ENCODE assay signal across 36 cellular contexts in the genomic region with DNA sequence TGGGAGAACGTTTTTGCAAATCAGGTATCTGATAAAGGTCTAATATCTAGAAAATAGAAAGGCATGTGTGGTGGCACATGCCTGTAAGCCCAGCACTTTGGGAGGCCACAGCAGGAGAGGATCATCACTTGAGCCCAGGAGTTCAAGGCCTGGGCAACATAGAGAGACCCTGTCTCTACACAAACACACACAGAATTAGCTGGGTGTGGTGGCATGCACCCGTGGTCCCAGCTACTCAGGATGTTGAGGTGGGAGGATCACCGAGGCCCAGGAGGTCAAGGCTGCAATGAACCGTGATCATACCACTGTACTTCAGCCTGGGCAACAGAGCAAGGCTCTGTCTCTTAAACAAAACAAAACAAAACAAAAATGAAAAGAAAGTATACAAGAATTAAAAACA. TPM values are rescaled to one million over a fixed set of nuclear protein-coding genes. Genes with fewer than 3 reads are reported as not detected.
"Had no signal": no experiment of that assay in that cellular context is flagged by ENCODE, and none has a peak within 500 bp of the region (broad histone marks: within the 10 kb centered on the region; RNA-seq: fewer than 3 reads in every experiment).

No MANE protein-coding gene starts in this region.

- H3K4me3 ChIP-seq: adrenal gland, ascending aorta, body of pancreas, breast epithelium, cardiac muscle cell had no signal

- H3K36me3 ChIP-seq: adrenal gland, breast epithelium had no signal

- ATAC-seq: activated naive CD4-positive, alpha-beta T cell treated with anti-CD3 and anti-CD28 coated beads, Interleukin-2, amount 50 U/mL, for 72 hours; activated naive CD8-positive, alpha-beta T cell treated with anti-CD3 and anti-CD28 coated beads, Interleukin-2, amount 50 U/mL, for 24 hours; activated T-cell treated with anti-CD3 and anti-CD28 coated beads, Interleukin-2, amount 50 U/mL, for 4 hours; activated T-cell treated with anti-CD3 and anti-CD28 coated beads, Interleukin-2, amount 50 U/mL, for 72 hours; activated T-helper 17 cell treated with anti-CD3 and anti-CD28 coated beads, Interleukin-2, amount 50 U/mL, for 72 hours; body of pancreas had no signal

- H3K27me3 ChIP-seq: adrenal gland, ascending aorta, body of pancreas, brain microvascular endothelial cell, breast epithelium, cardiac muscle cell had no signal

- H3K9me3 ChIP-seq: adrenal gland, ascending aorta, body of pancreas, breast epithelium had no signal

- FAIRE-seq: astrocyte, bronchial epithelial cell had no signal

- H3K27ac ChIP-seq: adrenal gland, ascending aorta, body of pancreas, brain microvascular endothelial cell, breast epithelium, cardiac muscle cell had no signal

- DNase-seq: activated effector memory CD4-positive, alpha-beta T cell treated with anti-CD3 and anti-CD28 coated beads, Interleukin-2, amount 50 U/mL, for 16 hours; activated effector memory CD4-positive, alpha-beta T cell treated with Interleukin-2 at 50 U/mL for 16 hours; activated gamma-delta T cell; activated gamma-delta T cell treated with Interleukin-2 at 50 U/mL for 16 hours; activated naive CD4-positive, alpha-beta T cell; activated naive CD4-positive, alpha-beta T cell treated with anti-CD3 and anti-CD28 coated beads for 36 hours; activated naive CD4-positive, alpha-beta T cell treated with anti-CD3 and anti-CD28 coated beads, Interleukin-2, amount 10 ng/mL, durations not matched to agents 7 days and 5 days; activated naive CD4-positive, alpha-beta T cell treated with anti-CD3 and anti-CD28 coated beads, Interleukin-2, amount 50 U/mL, for 16 hours; activated naive CD4-positive, alpha-beta T cell treated with Interleukin-2 at 50 U/mL for 16 hours; activated naive CD8-positive, alpha-beta T cell treated with anti-CD3 and anti-CD28 coated beads for 36 hours; activated naive CD8-positive, alpha-beta T cell treated with anti-CD3 and anti-CD28 coated beads, Interleukin-2, amount 10 ng/mL, durations not matched to agents 7 days and 5 days; activated naive CD8-positive, alpha-beta T cell treated with anti-CD3 and anti-CD28 coated beads, Interleukin-2, amount 50 U/mL, for 24 hours; activated T-cell treated with anti-CD3 and anti-CD28 coated beads, Interleukin-2, amount 50 U/mL, for 1 hour; activated T-cell treated with anti-CD3 and anti-CD28 coated beads, Interleukin-2, amount 50 U/mL, for 24 hours; activated T-cell treated with anti-CD3 and anti-CD28 coated beads, Interleukin-2, amount 50 U/mL, for 4 hours; activated T-cell treated with anti-CD3 and anti-CD28 coated beads, Interleukin-2, amount 50 U/mL, for 48 hours; activated T-cell treated with anti-CD3 and anti-CD28 coated beads, Interleukin-2, amount 50 U/mL, for 72 hours; adrenal gland; amniotic stem cell; amygdala; anterior cingulate cortex; aorta; body of pancreas; brain microvascular endothelial cell; caudate nucleus; central memory CD4-positive, alpha-beta T cell; cerebellar nuclear complex had no signal

- H3K4me1 ChIP-seq: adrenal gland, ascending aorta, body of pancreas, breast epithelium had no signal

RNA-seq across cellular contexts. Expression of a gene that starts 13.8 kb away (rescaled TPM):
- total RNA-seq: activated naive CD4-positive, alpha-beta T cell treated with anti-CD3 and anti-CD28 coated beads for 36 hours; activated naive CD8-positive, alpha-beta T cell treated with anti-CD3 and anti-CD28 coated beads for 36 hours; activated naive CD8-positive, alpha-beta T cell treated with anti-CD3 and anti-CD28 coated beads, Interleukin-2, amount 10 ng/mL, durations not matched to agents 7 days and 5 days; activated T-cell treated with anti-CD3 and anti-CD28 coated beads, Interleukin-2, amount 50 U/mL, for 4 hours; activated T-helper 1 cell treated with anti-CD3 and anti-CD28 coated beads, Interleukin-12 subunit alpha, Interleukin-12 subunit beta, Interleukin-2, Interleukin-4 antibody, amounts not matched to agents 30 ng/mL and 10 ng/mL and 1 ng/mL, durations not matched to agents 14 hours and 24 hours and 36 hours; aorta; ascending aorta; astrocyte; body of pancreas; chondrocyte had no signal
- polyA plus RNA-seq: adrenal gland, aorta, cardiac muscle cell had no signal
